Comparison of ENCODE assay signal across 9 cellular contexts in the genomic region with DNA sequence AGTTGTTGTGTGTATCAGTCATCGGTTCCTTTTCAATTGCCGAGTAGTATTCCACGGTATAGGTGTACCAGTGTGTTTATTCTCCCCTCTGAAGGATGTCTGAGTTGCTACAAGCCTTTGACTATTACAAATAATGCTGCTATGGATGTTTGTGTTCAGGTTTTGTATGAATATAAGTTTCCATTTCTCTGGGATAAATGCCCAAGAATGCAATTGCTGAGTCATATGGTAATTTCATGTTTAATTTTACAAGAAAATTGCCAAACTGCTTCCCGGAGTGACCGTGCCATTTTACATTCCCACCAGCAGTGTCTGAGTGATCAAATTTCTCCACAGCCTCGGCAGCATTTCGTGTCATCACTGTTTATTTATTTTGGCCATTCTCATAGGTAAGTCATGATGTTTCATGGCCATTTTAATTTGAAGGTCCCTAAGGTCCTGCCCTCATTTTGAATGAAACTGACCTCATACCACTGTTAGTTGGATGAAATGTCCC.
DNase-seq lines count a peak whose midpoint lies in the region; ATAC-seq and TF ChIP-seq lines count a peak whose summit lies in the region.
"Had no signal": no experiment of that assay in that cellular context is flagged by ENCODE, and none has a peak within 500 bp of the region (broad histone marks: within the 10 kb centered on the region; RNA-seq: fewer than 3 reads in every experiment).

No MANE protein-coding gene starts in this region.

- no peak overlapping the region for H3K23ac ChIP-seq in mesendoderm (ENCODE audit: low read length)

- H3K9me3 Mint-ChIP-seq in activated T-helper 17 cell treated with anti-CD3 and anti-CD28 coated beads, Interleukin-2, amount 50 U/mL, for 72 hours = no peaks in the 10 kb centered on the region

- peaks cover 8% of the 10 kb centered on the region for H3F3A ChIP-seq in smooth muscle cell (ENCODE audit: low read depth)

- H3K36me3 Mint-ChIP-seq in activated T-helper 17 cell treated with anti-CD3 and anti-CD28 coated beads, Interleukin-2, amount 50 U/mL, for 72 hours (ENCODE audit: low read depth) = peaks cover 100% of the 10 kb centered on the region

- TF ChIP-seq EP300 in gastroesophageal sphincter (IDR thresholded peaks at IDR 0.05) = no peak

- H3K4me3 ChIP-seq in HEK293 (ENCODE audit: low read depth, low read length) (no peak overlapping the region), gastroesophageal sphincter (no peak overlapping the region), smooth muscle cell (no peak overlapping the region), mesendoderm (ENCODE audit: low read length) (no peak overlapping the region)

- no peak overlapping the region for H4K8ac ChIP-seq in mesendoderm (ENCODE audit: low read depth, low read length)

- ATAC-seq in activated T-helper 17 cell treated with anti-CD3 and anti-CD28 coated beads, Interleukin-2, amount 50 U/mL, for 72 hours (replicated peaks) = peak; percentile 53
- ATAC-seq in gastroesophageal sphincter (peak; percentile 73), GM21529 (IDR thresholded peaks at IDR 0.05; ENCODE audit: unreplicated experiment) (no peak)

- peaks cover 41% of the 10 kb centered on the region for H3K4me1 Mint-ChIP-seq in activated T-helper 17 cell treated with anti-CD3 and anti-CD28 coated beads, Interleukin-2, amount 50 U/mL, for 72 hours

- H2BK15ac ChIP-seq in mesendoderm (replicated peaks; ENCODE audit: low read depth) = no peak overlapping the region

- POLR2A ChIA-PET in HEK293 (lab: Yijun Ruan, JAX) = no interaction called here

- peaks cover 7% of the 10 kb centered on the region for H4K20me1 ChIP-seq in smooth muscle cell (ENCODE audit: low read depth)

- TF ChIP-seq POLR2A in gastroesophageal sphincter (IDR thresholded peaks at IDR 0.05) = no peak

- H3K27me3 Mint-ChIP-seq in activated T-helper 17 cell treated with anti-CD3 and anti-CD28 coated beads, Interleukin-2, amount 50 U/mL, for 72 hours = no peaks in the 10 kb centered on the region

- no peaks in the 10 kb centered on the region for H3K79me2 ChIP-seq in smooth muscle cell (ENCODE audit: low read depth)
- no peaks in the 10 kb centered on the region for H3K79me2 ChIP-seq in mesendoderm (ENCODE audit: control insufficient read depth, insufficient read depth, low read length)

- WGBS in gastroesophageal sphincter (ENCODE audit: low coverage in 1 of 2), 2 donors = 41 to 42% methylated on average over 7 of the region's 7 CpGs
- 74% methylated on average over 7 of the region's 7 CpGs for WGBS in smooth muscle cell (ENCODE audit: low lambda C conversion rate)
- WGBS in mesendoderm (ENCODE audit: extremely low coverage, insufficient coverage, low lambda C conversion rate) = no CpG with 5 or more reads among the region's 7 CpGs

- no peak overlapping the region for H2BK120ac ChIP-seq in mesendoderm (ENCODE audit: low read depth, low read length)

- H3K4me2 ChIP-seq in smooth muscle cell (no peak overlapping the region), mesendoderm (ENCODE audit: low read length) (no peak overlapping the region)

- H3K9me3 ChIP-seq in HEK293 (ENCODE audit: control insufficient read depth, insufficient read depth, low read depth, low read length) (no peaks in the 10 kb centered on the region), gastroesophageal sphincter (no peaks in the 10 kb centered on the region), smooth muscle cell (replicated peaks; ENCODE audit: low read depth) (no peaks in the 10 kb centered on the region)

- H2AFZ ChIP-seq in smooth muscle cell (ENCODE audit: low read depth) = no peak overlapping the region

- H3K27ac Mint-ChIP-seq in activated T-helper 17 cell treated with anti-CD3 and anti-CD28 coated beads, Interleukin-2, amount 50 U/mL, for 72 hours = peak overlapping the region; percentile 69

- H3K18ac ChIP-seq in mesendoderm (ENCODE audit: low read length) = no peak overlapping the region

- H2AK5ac ChIP-seq in mesendoderm (ENCODE audit: low read length) = no peak overlapping the region

- H3K27ac ChIP-seq in HEK293 (ENCODE audit: extremely low read depth, low read depth, low read length) (no peak overlapping the region), gastroesophageal sphincter (peak overlapping the region in 2 of 4 donors; percentile 10 to 46), smooth muscle cell (ENCODE audit: low read depth) (peak overlapping the region; percentile 32), mesendoderm (ENCODE audit: low read depth, low read length) (no peak overlapping the region)

- H3K79me1 ChIP-seq in mesendoderm (ENCODE audit: low read length) = no peaks in the 10 kb centered on the region

- H2BK5ac ChIP-seq in mesendoderm (ENCODE audit: low read length) = no peak overlapping the region

- H3K27me3 ChIP-seq in gastroesophageal sphincter = no peaks in the 10 kb centered on the region
- H3K27me3 ChIP-seq in smooth muscle cell (ENCODE audit: low read depth) = no peaks in the 10 kb centered on the region
- H3K27me3 ChIP-seq in mesendoderm (ENCODE audit: insufficient read depth, low read length, poor library complexity) = no peaks in the 10 kb centered on the region

- TF ChIP-seq CTCF in HEK293 (tag by site-specific recombination; IDR thresholded peaks at IDR 0.05) (no peak), gastroesophageal sphincter (IDR thresholded peaks at IDR 0.05) (peak in 2 of 4 experiments; percentile 21 to 23), smooth muscle cell (IDR thresholded peaks at IDR 0.05; ENCODE audit: borderline replicate concordance, insufficient read depth, poor library complexity, severe bottlenecking) (peak; percentile 7)

- H3K4me3 Mint-ChIP-seq in activated T-helper 17 cell treated with anti-CD3 and anti-CD28 coated beads, Interleukin-2, amount 50 U/mL, for 72 hours = no peak overlapping the region

- no peak overlapping the region for H3K4ac ChIP-seq in mesendoderm (ENCODE audit: low read depth, low read length)

- no peaks in the 10 kb centered on the region for H3K4me1 ChIP-seq in HEK293 (ENCODE audit: control insufficient read depth, insufficient read depth, low read length)
- H3K4me1 ChIP-seq in gastroesophageal sphincter = peaks cover 0 to 55% (median 0%) of the 10 kb centered on the region in 3 donors
- H3K4me1 ChIP-seq in smooth muscle cell (ENCODE audit: low read depth) = peaks cover 18% of the 10 kb centered on the region
- peaks cover 3% of the 10 kb centered on the region for H3K4me1 ChIP-seq in mesendoderm (ENCODE audit: control insufficient read depth, low read depth, low read length)

- no peak overlapping the region for H3K56ac ChIP-seq in mesendoderm (ENCODE audit: low read length)

- DNase-seq in smooth muscle cell (lab: John Stamatoyannopoulos, UW; ENCODE audit: unreplicated experiment) (no peak), mesendoderm (no peak), HUDEP-2 (lab: John Stamatoyannopoulos, UW; ENCODE audit: unreplicated experiment in 76 of 76) (no peak)
- DNase-seq: glutamatergic neuron, SIG-M5 had no signal

- CTCF ChIA-PET in HEK293 (lab: Yijun Ruan, JAX) = no interaction called here

- H4K5ac ChIP-seq in mesendoderm (ENCODE audit: low read length) = no peak overlapping the region

- H3K9ac ChIP-seq in smooth muscle cell (ENCODE audit: low read depth) = no peak overlapping the region
- no peak overlapping the region for H3K9ac ChIP-seq in mesendoderm (ENCODE audit: low read length)

- H3K36me3 ChIP-seq in HEK293 (ENCODE audit: control insufficient read depth in 2 of 2, insufficient read depth in 1 of 2, low read length in 2 of 2) (peaks cover 0 to 35% of the 10 kb centered on the region in 2 experiments; a peak in 2 of 3 replicates), gastroesophageal sphincter (peaks cover 0 to 97% of the 10 kb centered on the region in 2 donors), smooth muscle cell (ENCODE audit: low read depth) (no peaks in the 10 kb centered on the region), mesendoderm (ENCODE audit: control insufficient read depth, insufficient read depth, low read length) (no peaks in the 10 kb centered on the region)

TF ChIP-seq in HEK293, 187 proteins besides CTCF, POLR2A, EP300 and RAD21 (continues in another document):
- TF ChIP-seq, protein P1, sequence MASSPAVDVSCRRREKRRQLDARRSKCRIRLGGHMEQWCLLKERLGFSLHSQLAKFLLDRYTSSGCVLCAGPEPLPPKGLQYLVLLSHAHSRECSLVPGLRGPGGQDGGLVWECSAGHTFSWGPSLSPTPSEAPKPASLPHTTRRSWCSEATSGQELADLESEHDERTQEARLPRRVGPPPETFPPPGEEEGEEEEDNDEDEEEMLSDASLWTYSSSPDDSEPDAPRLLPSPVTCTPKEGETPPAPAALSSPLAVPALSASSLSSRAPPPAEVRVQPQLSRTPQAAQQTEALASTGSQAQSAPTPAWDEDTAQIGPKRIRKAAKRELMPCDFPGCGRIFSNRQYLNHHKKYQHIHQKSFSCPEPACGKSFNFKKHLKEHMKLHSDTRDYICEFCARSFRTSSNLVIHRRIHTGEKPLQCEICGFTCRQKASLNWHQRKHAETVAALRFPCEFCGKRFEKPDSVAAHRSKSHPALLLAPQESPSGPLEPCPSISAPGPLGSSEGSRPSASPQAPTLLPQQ (tag by site-specific recombination; IDR thresholded peaks at IDR 0.05) = peak; percentile 53; the same call in 1 of the 2 replicates
- TF ChIP-seq ZNF19 (tag by site-specific recombination; IDR thresholded peaks at IDR 0.05; ENCODE audit: low read depth) (no peak), ZFP69B (tag by site-specific recombination; IDR thresholded peaks at IDR 0.05) (0 out of 2 replicates have a peak, but pooled peaks have one; percentile 55), ZNF37A (tag by site-specific recombination; IDR thresholded peaks at IDR 0.05) (no peak), ZBTB8A (tag by site-specific recombination; IDR thresholded peaks at IDR 0.05) (no peak), ZNF302 (tag by site-specific recombination; IDR thresholded peaks at IDR 0.05; ENCODE audit: low read depth) (no peak)
- TF ChIP-seq, protein P2, sequence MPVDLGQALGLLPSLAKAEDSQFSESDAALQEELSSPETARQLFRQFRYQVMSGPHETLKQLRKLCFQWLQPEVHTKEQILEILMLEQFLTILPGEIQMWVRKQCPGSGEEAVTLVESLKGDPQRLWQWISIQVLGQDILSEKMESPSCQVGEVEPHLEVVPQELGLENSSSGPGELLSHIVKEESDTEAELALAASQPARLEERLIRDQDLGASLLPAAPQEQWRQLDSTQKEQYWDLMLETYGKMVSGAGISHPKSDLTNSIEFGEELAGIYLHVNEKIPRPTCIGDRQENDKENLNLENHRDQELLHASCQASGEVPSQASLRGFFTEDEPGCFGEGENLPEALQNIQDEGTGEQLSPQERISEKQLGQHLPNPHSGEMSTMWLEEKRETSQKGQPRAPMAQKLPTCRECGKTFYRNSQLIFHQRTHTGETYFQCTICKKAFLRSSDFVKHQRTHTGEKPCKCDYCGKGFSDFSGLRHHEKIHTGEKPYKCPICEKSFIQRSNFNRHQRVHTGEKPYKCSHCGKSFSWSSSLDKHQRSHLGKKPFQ (tag by site-specific recombination; IDR thresholded peaks at IDR 0.05) = no peak
